Comparison of ENCODE assay signal across 28 cellular contexts in genomic region chr14:96629082-96629481, GRCh38.
"Had no signal": no experiment of that assay in that cellular context is flagged by ENCODE, and none has a peak within 500 bp of the region (broad histone marks: within the 10 kb centered on the region; RNA-seq: fewer than 3 reads in every experiment).

No MANE protein-coding gene starts in this region.

- DNase-seq: activated CD4-positive, alpha-beta T cell treated with anti-CD3 and anti-CD28 coated beads for 4 hours; activated CD4-positive, CD25-positive, alpha-beta regulatory T cell; activated gamma-delta T cell treated with Interleukin-2 at 50 U/mL for 16 hours; activated T-cell treated with anti-CD3 and anti-CD28 coated beads, Interleukin-2, amount 50 U/mL, for 72 hours; anterior cingulate cortex; body of pancreas; effector CD4-positive, alpha-beta T cell; erythroblast; foreskin fibroblast; kidney glomerular epithelial cell; left ventricle myocardium inferior; midbrain; small intestine; stimulated activated CD4-positive, alpha-beta T cell treated with anti-CD3 and anti-CD28 coated beads, Interleukin-15, amount 100 ng/mL, for 24 hours; stomach; SW 1271; T-helper 17 cell; trophoblast cell had no signal

- H3K4me3 Mint-ChIP-seq: activated CD4-positive, alpha-beta memory T cell treated with anti-CD3 and anti-CD28 coated beads, Interleukin-2, amount 10 ng/mL, durations not matched to agents 7 days and 5 days; activated naive CD4-positive, alpha-beta T cell treated with anti-CD3 and anti-CD28 coated beads, Interleukin-2, amount 50 U/mL, for 24 hours; activated T-cell treated with anti-CD3 and anti-CD28 coated beads, Interleukin-2, amount 50 U/mL, for 72 hours; dendritic cell treated with granulocyte-macrophage colony-stimulating factor and Interleukin-4, amounts not matched to agents 40 ng/mL and 50 ng/mL, for 4 days; nephron; stimulated activated memory B cell treated with anti-CD40 and anti-IgM and Interleukin-4, amounts not matched to agents 10 μg/mL and 1 μg/mL and 100 μg/mL, for 72 hours; T-helper 17 cell had no signal

- H3K9me3 ChIP-seq: body of pancreas, neutrophil, SJSA1 had no signal

- H3K9me3 Mint-ChIP-seq: activated CD4-positive, alpha-beta memory T cell treated with anti-CD3 and anti-CD28 coated beads, Interleukin-2, amount 10 ng/mL, durations not matched to agents 7 days and 5 days; activated naive CD4-positive, alpha-beta T cell treated with anti-CD3 and anti-CD28 coated beads, Interleukin-2, amount 50 U/mL, for 24 hours; activated T-cell treated with anti-CD3 and anti-CD28 coated beads, Interleukin-2, amount 50 U/mL, for 72 hours; dendritic cell treated with granulocyte-macrophage colony-stimulating factor and Interleukin-4, amounts not matched to agents 40 ng/mL and 50 ng/mL, for 4 days; nephron; stimulated activated memory B cell treated with anti-CD40 and anti-IgM and Interleukin-4, amounts not matched to agents 10 μg/mL and 1 μg/mL and 100 μg/mL, for 72 hours had no signal

- H3K9ac ChIP-seq: parathyroid adenoma had no signal

- H2AFZ ChIP-seq: parathyroid adenoma had no signal

- H3K27ac ChIP-seq: body of pancreas, cardiac muscle cell, left ventricle myocardium inferior, neutrophil, parathyroid adenoma, SJSA1, stomach had no signal

- H3K27me3 ChIP-seq: body of pancreas, cardiac muscle cell had no signal

- H3K4me3 ChIP-seq: body of pancreas, cardiac muscle cell, left ventricle myocardium inferior, SJSA1, stomach had no signal

- H3K36me3 Mint-ChIP-seq: activated naive CD4-positive, alpha-beta T cell treated with anti-CD3 and anti-CD28 coated beads, Interleukin-2, amount 50 U/mL, for 24 hours; stimulated activated memory B cell treated with anti-CD40 and anti-IgM and Interleukin-4, amounts not matched to agents 10 μg/mL and 1 μg/mL and 100 μg/mL, for 72 hours had no signal

- H3K4me1 ChIP-seq: body of pancreas, left ventricle myocardium inferior, parathyroid adenoma, SJSA1, stomach had no signal

- H3K27me3 Mint-ChIP-seq: activated CD4-positive, alpha-beta memory T cell treated with anti-CD3 and anti-CD28 coated beads, Interleukin-2, amount 10 ng/mL, durations not matched to agents 7 days and 5 days; dendritic cell treated with granulocyte-macrophage colony-stimulating factor and Interleukin-4, amounts not matched to agents 40 ng/mL and 50 ng/mL, for 4 days had no signal

- ATAC-seq: activated T-cell treated with anti-CD3 and anti-CD28 coated beads, Interleukin-2, amount 50 U/mL, for 72 hours; body of pancreas; sciatic nerve; stimulated activated memory B cell treated with anti-CD40 and anti-IgM and Interleukin-4, amounts not matched to agents 10 μg/mL and 1 μg/mL and 100 μg/mL, for 72 hours; T-helper 17 cell had no signal

- H3K27ac Mint-ChIP-seq: activated CD4-positive, alpha-beta memory T cell treated with anti-CD3 and anti-CD28 coated beads, Interleukin-2, amount 10 ng/mL, durations not matched to agents 7 days and 5 days; activated naive CD4-positive, alpha-beta T cell treated with anti-CD3 and anti-CD28 coated beads, Interleukin-2, amount 50 U/mL, for 24 hours; activated T-cell treated with anti-CD3 and anti-CD28 coated beads, Interleukin-2, amount 50 U/mL, for 72 hours; dendritic cell treated with granulocyte-macrophage colony-stimulating factor and Interleukin-4, amounts not matched to agents 40 ng/mL and 50 ng/mL, for 4 days; nephron; stimulated activated memory B cell treated with anti-CD40 and anti-IgM and Interleukin-4, amounts not matched to agents 10 μg/mL and 1 μg/mL and 100 μg/mL, for 72 hours; T-helper 17 cell had no signal

- H3K4me1 Mint-ChIP-seq: activated CD4-positive, alpha-beta memory T cell treated with anti-CD3 and anti-CD28 coated beads, Interleukin-2, amount 10 ng/mL, durations not matched to agents 7 days and 5 days; activated naive CD4-positive, alpha-beta T cell treated with anti-CD3 and anti-CD28 coated beads, Interleukin-2, amount 50 U/mL, for 24 hours; nephron; stimulated activated memory B cell treated with anti-CD40 and anti-IgM and Interleukin-4, amounts not matched to agents 10 μg/mL and 1 μg/mL and 100 μg/mL, for 72 hours had no signal

- H3K79me2 ChIP-seq: parathyroid adenoma had no signal

- H3K36me3 ChIP-seq: cardiac muscle cell, left ventricle myocardium inferior, neutrophil, SJSA1, stomach had no signal
